8 cellular contexts compared by ENCODE assay signal in the genomic region with DNA sequence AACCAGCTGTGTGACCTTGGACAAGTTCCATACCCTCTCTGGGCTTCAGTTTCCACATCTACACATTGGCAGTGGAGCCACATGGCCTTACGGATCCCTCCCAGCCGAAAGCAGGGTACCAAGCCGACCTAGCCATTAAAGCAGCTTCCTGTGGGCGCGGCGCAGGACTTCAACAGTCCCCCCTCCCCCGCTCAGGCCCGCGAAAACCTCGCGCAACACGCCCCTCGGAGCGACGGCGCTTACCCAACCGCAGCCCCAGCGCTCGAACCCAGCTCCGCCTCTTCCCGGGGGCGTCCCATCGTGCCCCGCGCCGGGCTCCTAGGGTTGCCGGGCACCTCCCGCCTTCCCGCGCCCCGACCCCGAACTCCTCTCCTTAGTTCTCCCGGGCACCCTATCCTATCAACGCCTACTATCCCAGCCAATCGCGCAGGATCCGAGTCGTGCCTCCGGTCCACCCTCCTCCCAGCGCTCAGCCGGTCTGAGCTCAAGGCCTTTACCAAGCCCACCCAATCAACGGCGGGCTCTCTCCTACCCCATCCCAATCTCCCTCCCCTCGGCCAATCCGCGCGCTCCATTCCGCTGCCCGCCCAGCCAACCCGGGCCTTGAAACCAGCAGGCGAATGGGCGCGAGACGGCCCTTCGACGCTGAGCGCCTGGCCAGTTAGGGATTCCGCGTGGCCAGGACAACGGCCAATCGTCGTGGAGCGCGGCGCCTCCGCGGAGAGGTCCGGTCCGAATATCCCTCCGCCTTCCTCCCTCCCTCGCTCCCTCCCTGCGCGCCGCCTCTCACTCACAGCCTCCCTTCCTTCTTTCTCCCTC. TPM values are rescaled to one million over a fixed set of nuclear protein-coding genes. Genes with fewer than 3 reads are reported as not detected.
DNase-seq lines count a peak whose midpoint lies in the region; ATAC-seq and TF ChIP-seq lines count a peak whose summit lies in the region.

Gene KPNB1 (plus strand): TSS at position 767 of the 819 bp plus-strand sequence. CDS start 326 bp downstream, outside the sequence.

- H3K9ac ChIP-seq in mammary epithelial cell (ENCODE audit: insufficient read depth, low read length) = peak within 1 kb of the TSS; percentile 93

- 5% methylated on average over 7 of the region's 74 CpGs for WGBS in mammary epithelial cell (ENCODE audit: low coverage, missing lambda C conversion rate)

- TF ChIP-seq CTCF in WERI-Rb-1 (IDR thresholded peaks at IDR 0.05; ENCODE audit: low read depth, low read length) (no peak), mammary epithelial cell (conservative IDR thresholded peaks at IDR 0.05 in 1 of 2, IDR thresholded peaks at IDR 0.05 in 1 of 2; ENCODE audit: extremely low read depth in 1 of 2, insufficient read depth in 1 of 2, low read depth in 1 of 2, low read length in 2 of 2) (no peak)

- no TSS peak for BruUV-seq in mammary epithelial cell (replicated peaks; lab: Mats Ljungman, UMichigan)

- H3K27ac ChIP-seq in ACC112 (ENCODE audit: low read depth, low read length) = peak within 1 kb of the TSS; percentile 85
- peak within 1 kb of the TSS; percentile 97 for H3K27ac ChIP-seq in WERI-Rb-1
- H3K27ac ChIP-seq in mammary epithelial cell (ENCODE audit: insufficient read depth, low read depth, low read length) = peak within 1 kb of the TSS; percentile 85
- peak within 1 kb of the TSS; percentile 77 to 96 (median 92) for H3K27ac ChIP-seq in skin epidermis

- H3K4me3 ChIP-seq in ACC112 (ENCODE audit: low read depth, low read length) = peak within 1 kb of the TSS; percentile 95
- peak within 1 kb of the TSS; percentile 88 for H3K4me3 ChIP-seq in WERI-Rb-1 (ENCODE audit: low read depth, low read length)
- H3K4me3 ChIP-seq in mammary epithelial cell (replicated peaks in 1 of 3; ENCODE audit: insufficient read depth in 1 of 3, low read depth in 2 of 3, low read length in 3 of 3) = peak within 1 kb of the TSS; percentile 90 to 99 (median 91)
- peak within 1 kb of the TSS; percentile 85 for H3K4me3 ChIP-seq in iPS-18c (ENCODE audit: insufficient read depth, low read depth, low read length)
- peak within 1 kb of the TSS; percentile 79 to 98 (median 87) for H3K4me3 ChIP-seq in skin epidermis

- H3K9me3 ChIP-seq in WERI-Rb-1 (ENCODE audit: severe bottlenecking) (no peaks in the 10 kb centered on the region), mammary epithelial cell (replicated peaks; ENCODE audit: insufficient read depth, low read length) (no peaks in the 10 kb centered on the region), iPS-18c (ENCODE audit: control insufficient read depth, insufficient read depth, low read length) (no peaks in the 10 kb centered on the region)

- CTCF ChIA-PET in mammary epithelial cell (lab: Charles Lee; ENCODE audit: low non-redundant PET) = interaction anchor here (0.7 to 1.2 kb wide), 3 partner anchors 10 to 391 kb away, joined by 3 to 4 read pairs (median 3); no protein-coding TSS in a partner anchor

- intact Hi-C loops in mammary epithelial cell (cut with micrococcal nuclease) = loop anchor here (1.0 kb wide), 1 partner anchor 28 kb away; no protein-coding TSS in a partner anchor

- peak within 1 kb of the TSS; percentile 58 for H2AFZ ChIP-seq in ACC112 (ENCODE audit: low read length, unreplicated experiment)
- H2AFZ ChIP-seq in mammary epithelial cell (ENCODE audit: low read depth, low read length) = peak within 1 kb of the TSS; percentile 79

- ATAC-seq in GM18873 (IDR thresholded peaks at IDR 0.05; ENCODE audit: low FRiP score, unreplicated experiment) (peak; percentile 84), HG03139 (IDR thresholded peaks at IDR 0.05; ENCODE audit: unreplicated experiment) (peak; percentile 79)

- peak within 1 kb of the TSS; percentile 88 for H3K4me2 ChIP-seq in mammary epithelial cell (ENCODE audit: insufficient read depth, low read depth, low read length)

- in situ Hi-C loops in mammary epithelial cell (cut with MboI; ENCODE audit: low sequenced_read_pairs in 2 of 2) = no loop called here

- peaks cover 4% of the 10 kb centered on the region for H4K20me1 ChIP-seq in mammary epithelial cell (ENCODE audit: insufficient read depth, low read length)

- DNase-seq in NCI-H2227 (lab: John Stamatoyannopoulos, UW; ENCODE audit: unreplicated experiment) = peak; percentile 100
- DNase-seq in WERI-Rb-1 = peak; percentile 100
- peak; percentile 100 for DNase-seq in mammary epithelial cell

- peaks cover 38% of the 10 kb centered on the region for H3K79me2 ChIP-seq in ACC112 (ENCODE audit: control insufficient read depth, insufficient read depth, low read length, unreplicated experiment)
- H3K79me2 ChIP-seq in mammary epithelial cell (ENCODE audit: insufficient read depth, low read length) = peaks cover 42% of the 10 kb centered on the region

- peaks cover 30% of the 10 kb centered on the region for H3K36me3 ChIP-seq in ACC112 (ENCODE audit: insufficient read depth, low read length)
- H3K36me3 ChIP-seq in WERI-Rb-1 = peaks cover 37% of the 10 kb centered on the region
- peaks cover 21% of the 10 kb centered on the region for H3K36me3 ChIP-seq in mammary epithelial cell (ENCODE audit: insufficient read depth, low read length)

- dilution Hi-C loops in mammary epithelial cell (cut with HindIII; ENCODE audit: low sequenced_read_pairs) = no loop called here

- H3K4me1 ChIP-seq in ACC112 (ENCODE audit: control insufficient read depth, insufficient read depth, low read length, unreplicated experiment) (peaks cover 27% of the 10 kb centered on the region), mammary epithelial cell (ENCODE audit: insufficient read depth, low read length) (peaks cover 31% of the 10 kb centered on the region)

- H3K27me3 ChIP-seq in ACC112 (ENCODE audit: insufficient read depth, low read length) (no peaks in the 10 kb centered on the region), WERI-Rb-1 (ENCODE audit: insufficient read depth, low read depth, severe bottlenecking) (no peaks in the 10 kb centered on the region), mammary epithelial cell (ENCODE audit: insufficient read depth, low read length) (no peaks in the 10 kb centered on the region)

RNA-seq across cellular contexts. Expression of gene KPNB1, which starts in this region (rescaled TPM):
- 100 to 1,000 TPM; 333 to 454 TPM for total RNA-seq in mammary epithelial cell
- polyA plus RNA-seq in mammary epithelial cell = 187 TPM
- polyA minus RNA-seq in mammary epithelial cell = 664 TPM

Comparison
In these comparisons a context has a peak if more than half of its experiments do, and no peak if none do; other contexts are left out.
1. Peak in every context shown above with its lines: DNase-seq, ATAC-seq, H3K4me3 ChIP-seq and H3K27ac ChIP-seq.